Comparison of ENCODE assay signal across 11 cellular contexts in genomic region chr1:225446298-225446941, GRCh38. TPM values are rescaled to one million over a fixed set of nuclear protein-coding genes. Genes with fewer than 3 reads are reported as not detected.
DNase-seq lines count a peak whose midpoint lies in the region; ATAC-seq and TF ChIP-seq lines count a peak whose summit lies in the region.
"Had no signal": no experiment of that assay in that cellular context is flagged by ENCODE, and none has a peak within 500 bp of the region (broad histone marks: within the 10 kb centered on the region; RNA-seq: fewer than 3 reads in every experiment).

No MANE protein-coding gene starts in this region.

- TF ChIP-seq RAD21 in HCT116 (IDR thresholded peaks at IDR 0.05; ENCODE audit: low read depth) = no peak

- H3K4me2 ChIP-seq in HCT116 (ENCODE audit: low read length) = peak overlapping the region; percentile 46

- no TSS peak for BruUV-seq in HCT116 (replicated peaks; lab: Mats Ljungman, UMichigan)

- H3K36me3 ChIP-seq in HCT116 (ENCODE audit: control insufficient read depth in 1 of 2, insufficient read depth in 2 of 2, low read length in 2 of 2) = no peaks in the 10 kb centered on the region
- H3K36me3 ChIP-seq in RWPE2 (ENCODE audit: low read depth) = no peaks in the 10 kb centered on the region
- H3K36me3 ChIP-seq in gastroesophageal sphincter = no peaks in the 10 kb centered on the region
- H3K36me3 ChIP-seq: brain microvascular endothelial cell had no signal

- no peaks in the 10 kb centered on the region for H3K79me2 ChIP-seq in HCT116 (ENCODE audit: insufficient read depth, low read length)

- TF ChIP-seq CTCF in HCT116 (IDR thresholded peaks at IDR 0.05 in 2 of 3, conservative IDR thresholded peaks at IDR 0.05 in 1 of 3; ENCODE audit: borderline replicate concordance in 1 of 3, insufficient read depth in 1 of 3, low read depth in 2 of 3, low read length in 2 of 3) (no peak), RWPE2 (IDR thresholded peaks at IDR 0.05; ENCODE audit: poor library complexity, severe bottlenecking) (no peak), gastroesophageal sphincter (IDR thresholded peaks at IDR 0.05) (peak in 1 of 4 experiments; percentile 24)

- intact Hi-C loops in HCT116 (cut with micrococcal nuclease) = no loop called here

- no peaks in the 10 kb centered on the region for H3K9me2 ChIP-seq in HCT116 (ENCODE audit: insufficient read depth)

- no peak for ATAC-seq in HCT116
- no peak for ATAC-seq in RWPE2 (ENCODE audit: low read depth)
- ATAC-seq in gastroesophageal sphincter = no peak
- no peak for ATAC-seq in stimulated activated effector memory CD8-positive, alpha-beta T cell treated with anti-CD3 and anti-CD28 coated beads, Interleukin-12 subunit alpha, Interleukin-12 subunit beta, amount 100 ng/mL, for 72 hours
- no peak for ATAC-seq in GM18520 (IDR thresholded peaks at IDR 0.05; ENCODE audit: unreplicated experiment)
- ATAC-seq in GM21717 (IDR thresholded peaks at IDR 0.05; ENCODE audit: unreplicated experiment) = no peak

- TF ChIP-seq EP300 in gastroesophageal sphincter (IDR thresholded peaks at IDR 0.05) = no peak

- no peaks in the 10 kb centered on the region for H3K9me3 Mint-ChIP-seq in stimulated activated effector memory CD8-positive, alpha-beta T cell treated with anti-CD3 and anti-CD28 coated beads, Interleukin-12 subunit alpha, Interleukin-12 subunit beta, amount 100 ng/mL, for 72 hours

- H3K4me1 ChIP-seq in HCT116 (ENCODE audit: control insufficient read depth in 1 of 2, insufficient read depth in 2 of 2, low read length in 2 of 2) (peaks cover 48 to 84% of the 10 kb centered on the region in 2 experiments), RWPE2 (ENCODE audit: insufficient read depth, poor library complexity, severe bottlenecking) (peaks cover 17% of the 10 kb centered on the region), gastroesophageal sphincter (peaks cover 15 to 98% (median 32%) of the 10 kb centered on the region in 3 donors)

- TF ChIP-seq POLR2A in HCT116 (IDR thresholded peaks at IDR 0.05; ENCODE audit: borderline replicate concordance, extremely low read depth, insufficient read depth, insufficient read length) (no peak), gastroesophageal sphincter (IDR thresholded peaks at IDR 0.05) (no peak)

- POLR2A ChIA-PET in HCT116 (lab: Charles Lee) = interaction anchor here (1.1 to 1.2 kb wide), 2 partner anchors 8 to 18 kb away, joined by 3 read pairs; partner anchors contain the start of gene LBR

- no peak overlapping the region for H3K9ac ChIP-seq in HCT116 (ENCODE audit: low read length)

- 56 to 60% methylated on average over 3 to 4 of the region's 9 CpGs for WGBS in gastroesophageal sphincter (ENCODE audit: low coverage in 1 of 2), 2 donors

- H3K27ac ChIP-seq in HCT116 (ENCODE audit: low read depth, low read length) = no peak overlapping the region; the same call in 1 of the 2 replicates
- peak overlapping the region; percentile 57 for H3K27ac ChIP-seq in RWPE2 (ENCODE audit: poor library complexity, severe bottlenecking)
- H3K27ac ChIP-seq in gastroesophageal sphincter = peak overlapping the region; percentile 78 to 93 (median 88)

- CTCF ChIA-PET in HCT116 (lab: Charles Lee) = no interaction called here

- DNase-seq in HCT116 (ENCODE audit: low read depth, low spot score) (no peak), RWPE2 (ENCODE audit: low spot score) (no peak), hypothalamus (lab: John Stamatoyannopoulos, UW) (no peak)
- DNase-seq in stimulated activated effector memory CD8-positive, alpha-beta T cell treated with anti-CD3 and anti-CD28 coated beads, Interleukin-12 subunit alpha, Interleukin-12 subunit beta, amount 100 ng/mL, for 72 hours (ENCODE audit: low spot score in 2 of 2) = no peak
- no peak for DNase-seq in stimulated activated CD4-positive, alpha-beta T cell treated with anti-CD3 and anti-CD28 coated beads, Interleukin-4, amount 100 ng/mL, for 1 hour
- DNase-seq: brain microvascular endothelial cell, GDM1, NCI-H2171 treated with DMSO at 0.1 percent for 48 hours had no signal

- H4K20me1 ChIP-seq in HCT116 (ENCODE audit: insufficient read depth) = no peaks in the 10 kb centered on the region

- no peaks in the 10 kb centered on the region for H3K27me3 ChIP-seq in HCT116 (ENCODE audit: insufficient read depth, low read length)
- no peaks in the 10 kb centered on the region for H3K27me3 ChIP-seq in RWPE2 (ENCODE audit: insufficient read depth, poor library complexity, severe bottlenecking)
- no peaks in the 10 kb centered on the region for H3K27me3 ChIP-seq in gastroesophageal sphincter
- H3K27me3 ChIP-seq: brain microvascular endothelial cell had no signal

- no peaks in the 10 kb centered on the region for H3K9me3 ChIP-seq in HCT116 (ENCODE audit: control insufficient read depth in 1 of 2, insufficient read depth in 1 of 2, low read depth in 1 of 2, low read length in 2 of 2)
- H3K9me3 ChIP-seq in RWPE2 (ENCODE audit: severe bottlenecking) = no peaks in the 10 kb centered on the region
- no peaks in the 10 kb centered on the region for H3K9me3 ChIP-seq in gastroesophageal sphincter

- H3K4me3 ChIP-seq in HCT116 (replicated peaks in 1 of 2; ENCODE audit: low read depth in 1 of 2, low read length in 2 of 2) (no peak overlapping the region), RWPE2 (ENCODE audit: severe bottlenecking) (no peak overlapping the region), gastroesophageal sphincter (no peak overlapping the region)

- peaks cover 6% of the 10 kb centered on the region for H3K36me3 Mint-ChIP-seq in stimulated activated effector memory CD8-positive, alpha-beta T cell treated with anti-CD3 and anti-CD28 coated beads, Interleukin-12 subunit alpha, Interleukin-12 subunit beta, amount 100 ng/mL, for 72 hours

- peaks cover 69% of the 10 kb centered on the region for H3K4me1 Mint-ChIP-seq in stimulated activated effector memory CD8-positive, alpha-beta T cell treated with anti-CD3 and anti-CD28 coated beads, Interleukin-12 subunit alpha, Interleukin-12 subunit beta, amount 100 ng/mL, for 72 hours

- RAD21 ChIA-PET in HCT116 (lab: Charles Lee; ENCODE audit: low non-redundant PET in 1 of 2, low total read pairs in 2 of 2, uncharacterized antibody in 2 of 2, unreplicated experiment in 2 of 2) = no interaction called here

- H3K27ac Mint-ChIP-seq in stimulated activated effector memory CD8-positive, alpha-beta T cell treated with anti-CD3 and anti-CD28 coated beads, Interleukin-12 subunit alpha, Interleukin-12 subunit beta, amount 100 ng/mL, for 72 hours = peak overlapping the region; percentile 95

- H2AFZ ChIP-seq in HCT116 (ENCODE audit: low read depth, low read length, poor library complexity, severe bottlenecking) = peak overlapping the region; percentile 75

- H3K4me3 Mint-ChIP-seq in stimulated activated effector memory CD8-positive, alpha-beta T cell treated with anti-CD3 and anti-CD28 coated beads, Interleukin-12 subunit alpha, Interleukin-12 subunit beta, amount 100 ng/mL, for 72 hours = peak overlapping the region; percentile 71

TF ChIP-seq in HCT116, 20 proteins besides CTCF, POLR2A, EP300 and RAD21:
- TF ChIP-seq EZH2phosphoT487 (IDR thresholded peaks at IDR 0.05; ENCODE audit: borderline replicate concordance) (no peak), ZNF274 (IDR thresholded peaks at IDR 0.05; ENCODE audit: low read depth, low read length) (no peak), TCF7L2 (IDR thresholded peaks at IDR 0.05; ENCODE audit: borderline replicate concordance, extremely low read depth, insufficient read depth, insufficient read length) (no peak), SRF (IDR thresholded peaks at IDR 0.05; ENCODE audit: low read depth) (no peak), ATF3 (IDR thresholded peaks at IDR 0.05) (no peak), POLR2AphosphoS5 (IDR thresholded peaks at IDR 0.05; ENCODE audit: low read depth, low read length) (no peak), EGR1 (IDR thresholded peaks at IDR 0.05; ENCODE audit: low read depth) (no peak), CBX3 (IDR thresholded peaks at IDR 0.05; ENCODE audit: low read depth) (no peak), ELF1 (IDR thresholded peaks at IDR 0.05; ENCODE audit: borderline replicate concordance, low read depth) (no peak), JUND (IDR thresholded peaks at IDR 0.05) (no peak), REST (IDR thresholded peaks at IDR 0.05; ENCODE audit: low read depth) (no peak), SP1 (IDR thresholded peaks at IDR 0.05; ENCODE audit: low read depth) (no peak), ZFX (IDR thresholded peaks at IDR 0.05) (no peak), EZH2 (IDR thresholded peaks at IDR 0.05) (no peak)

RNA-seq across cellular contexts. Expression of gene LBR, which starts 18.6 kb away (rescaled TPM):
- total RNA-seq in HCT116 (2021; ENCODE audit: unreplicated experiment) (97.4 TPM), gastroesophageal sphincter (100 to 1,000 TPM in 1 of 4 donors, 10 to 100 TPM in 3; 78.2 to 139 (median 92.8) TPM)
- 19.3 and 32.1 TPM in 2 replicates for polyA plus RNA-seq in HCT116 (2012)
